Comparison of ENCODE assay signal across 1 cellular context in the genomic region with DNA sequence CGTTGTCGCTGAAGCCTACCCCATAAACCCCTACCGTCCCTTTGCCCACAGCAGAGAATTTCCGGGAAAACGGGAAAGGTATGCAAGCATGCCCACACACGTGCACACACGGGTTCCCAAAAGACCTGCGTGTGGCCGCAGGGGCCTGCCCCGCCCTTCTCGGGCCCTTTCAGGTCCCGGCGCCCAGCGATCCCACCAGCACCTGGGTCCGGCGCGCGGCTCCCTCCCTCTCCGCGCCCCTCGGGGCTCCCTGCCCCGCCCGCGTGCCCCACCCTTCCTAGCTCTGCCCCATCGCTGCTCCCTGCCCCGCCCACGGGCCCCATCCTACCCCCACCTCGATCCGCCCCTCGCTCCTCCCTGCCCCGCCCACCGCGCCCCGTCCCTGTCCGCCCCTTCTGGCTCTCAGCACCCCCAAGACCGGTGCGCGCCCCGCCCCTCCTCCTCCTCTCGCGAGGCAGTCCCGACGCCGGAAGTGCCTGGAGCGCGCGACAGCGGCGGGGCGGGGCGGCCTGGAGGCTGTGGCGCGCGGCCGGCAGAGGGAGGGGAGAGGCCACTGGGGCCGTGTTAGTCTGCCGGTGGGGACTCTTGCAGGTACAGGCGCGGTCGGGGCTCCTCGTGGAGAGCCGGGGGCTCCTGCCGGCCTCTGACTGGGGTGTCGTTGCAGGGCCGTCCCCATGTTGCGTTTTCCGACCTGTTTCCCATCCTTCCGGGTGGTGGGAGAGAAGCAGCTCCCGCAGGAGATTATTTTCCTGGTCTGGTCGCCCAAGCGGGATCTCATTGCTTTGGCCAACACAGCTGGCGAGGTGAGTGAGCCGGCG.
TF ChIP-seq lines count a peak whose summit lies in the region.

A gene with protein sequence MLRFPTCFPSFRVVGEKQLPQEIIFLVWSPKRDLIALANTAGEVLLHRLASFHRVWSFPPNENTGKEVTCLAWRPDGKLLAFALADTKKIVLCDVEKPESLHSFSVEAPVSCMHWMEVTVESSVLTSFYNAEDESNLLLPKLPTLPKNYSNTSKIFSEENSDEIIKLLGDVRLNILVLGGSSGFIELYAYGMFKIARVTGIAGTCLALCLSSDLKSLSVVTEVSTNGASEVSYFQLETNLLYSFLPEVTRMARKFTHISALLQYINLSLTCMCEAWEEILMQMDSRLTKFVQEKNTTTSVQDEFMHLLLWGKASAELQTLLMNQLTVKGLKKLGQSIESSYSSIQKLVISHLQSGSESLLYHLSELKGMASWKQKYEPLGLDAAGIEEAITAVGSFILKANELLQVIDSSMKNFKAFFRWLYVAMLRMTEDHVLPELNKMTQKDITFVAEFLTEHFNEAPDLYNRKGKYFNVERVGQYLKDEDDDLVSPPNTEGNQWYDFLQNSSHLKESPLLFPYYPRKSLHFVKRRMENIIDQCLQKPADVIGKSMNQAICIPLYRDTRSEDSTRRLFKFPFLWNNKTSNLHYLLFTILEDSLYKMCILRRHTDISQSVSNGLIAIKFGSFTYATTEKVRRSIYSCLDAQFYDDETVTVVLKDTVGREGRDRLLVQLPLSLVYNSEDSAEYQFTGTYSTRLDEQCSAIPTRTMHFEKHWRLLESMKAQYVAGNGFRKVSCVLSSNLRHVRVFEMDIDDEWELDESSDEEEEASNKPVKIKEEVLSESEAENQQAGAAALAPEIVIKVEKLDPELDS (plus strand): TSS at position 510 of the 818 bp plus-strand sequence. CDS start 165 bp downstream, at position 675.

TF ChIP-seq in K562, 482 proteins besides CTCF, POLR2A, EP300 and RAD21 (continued from another document and continues in another):
- TF ChIP-seq, protein P1, sequence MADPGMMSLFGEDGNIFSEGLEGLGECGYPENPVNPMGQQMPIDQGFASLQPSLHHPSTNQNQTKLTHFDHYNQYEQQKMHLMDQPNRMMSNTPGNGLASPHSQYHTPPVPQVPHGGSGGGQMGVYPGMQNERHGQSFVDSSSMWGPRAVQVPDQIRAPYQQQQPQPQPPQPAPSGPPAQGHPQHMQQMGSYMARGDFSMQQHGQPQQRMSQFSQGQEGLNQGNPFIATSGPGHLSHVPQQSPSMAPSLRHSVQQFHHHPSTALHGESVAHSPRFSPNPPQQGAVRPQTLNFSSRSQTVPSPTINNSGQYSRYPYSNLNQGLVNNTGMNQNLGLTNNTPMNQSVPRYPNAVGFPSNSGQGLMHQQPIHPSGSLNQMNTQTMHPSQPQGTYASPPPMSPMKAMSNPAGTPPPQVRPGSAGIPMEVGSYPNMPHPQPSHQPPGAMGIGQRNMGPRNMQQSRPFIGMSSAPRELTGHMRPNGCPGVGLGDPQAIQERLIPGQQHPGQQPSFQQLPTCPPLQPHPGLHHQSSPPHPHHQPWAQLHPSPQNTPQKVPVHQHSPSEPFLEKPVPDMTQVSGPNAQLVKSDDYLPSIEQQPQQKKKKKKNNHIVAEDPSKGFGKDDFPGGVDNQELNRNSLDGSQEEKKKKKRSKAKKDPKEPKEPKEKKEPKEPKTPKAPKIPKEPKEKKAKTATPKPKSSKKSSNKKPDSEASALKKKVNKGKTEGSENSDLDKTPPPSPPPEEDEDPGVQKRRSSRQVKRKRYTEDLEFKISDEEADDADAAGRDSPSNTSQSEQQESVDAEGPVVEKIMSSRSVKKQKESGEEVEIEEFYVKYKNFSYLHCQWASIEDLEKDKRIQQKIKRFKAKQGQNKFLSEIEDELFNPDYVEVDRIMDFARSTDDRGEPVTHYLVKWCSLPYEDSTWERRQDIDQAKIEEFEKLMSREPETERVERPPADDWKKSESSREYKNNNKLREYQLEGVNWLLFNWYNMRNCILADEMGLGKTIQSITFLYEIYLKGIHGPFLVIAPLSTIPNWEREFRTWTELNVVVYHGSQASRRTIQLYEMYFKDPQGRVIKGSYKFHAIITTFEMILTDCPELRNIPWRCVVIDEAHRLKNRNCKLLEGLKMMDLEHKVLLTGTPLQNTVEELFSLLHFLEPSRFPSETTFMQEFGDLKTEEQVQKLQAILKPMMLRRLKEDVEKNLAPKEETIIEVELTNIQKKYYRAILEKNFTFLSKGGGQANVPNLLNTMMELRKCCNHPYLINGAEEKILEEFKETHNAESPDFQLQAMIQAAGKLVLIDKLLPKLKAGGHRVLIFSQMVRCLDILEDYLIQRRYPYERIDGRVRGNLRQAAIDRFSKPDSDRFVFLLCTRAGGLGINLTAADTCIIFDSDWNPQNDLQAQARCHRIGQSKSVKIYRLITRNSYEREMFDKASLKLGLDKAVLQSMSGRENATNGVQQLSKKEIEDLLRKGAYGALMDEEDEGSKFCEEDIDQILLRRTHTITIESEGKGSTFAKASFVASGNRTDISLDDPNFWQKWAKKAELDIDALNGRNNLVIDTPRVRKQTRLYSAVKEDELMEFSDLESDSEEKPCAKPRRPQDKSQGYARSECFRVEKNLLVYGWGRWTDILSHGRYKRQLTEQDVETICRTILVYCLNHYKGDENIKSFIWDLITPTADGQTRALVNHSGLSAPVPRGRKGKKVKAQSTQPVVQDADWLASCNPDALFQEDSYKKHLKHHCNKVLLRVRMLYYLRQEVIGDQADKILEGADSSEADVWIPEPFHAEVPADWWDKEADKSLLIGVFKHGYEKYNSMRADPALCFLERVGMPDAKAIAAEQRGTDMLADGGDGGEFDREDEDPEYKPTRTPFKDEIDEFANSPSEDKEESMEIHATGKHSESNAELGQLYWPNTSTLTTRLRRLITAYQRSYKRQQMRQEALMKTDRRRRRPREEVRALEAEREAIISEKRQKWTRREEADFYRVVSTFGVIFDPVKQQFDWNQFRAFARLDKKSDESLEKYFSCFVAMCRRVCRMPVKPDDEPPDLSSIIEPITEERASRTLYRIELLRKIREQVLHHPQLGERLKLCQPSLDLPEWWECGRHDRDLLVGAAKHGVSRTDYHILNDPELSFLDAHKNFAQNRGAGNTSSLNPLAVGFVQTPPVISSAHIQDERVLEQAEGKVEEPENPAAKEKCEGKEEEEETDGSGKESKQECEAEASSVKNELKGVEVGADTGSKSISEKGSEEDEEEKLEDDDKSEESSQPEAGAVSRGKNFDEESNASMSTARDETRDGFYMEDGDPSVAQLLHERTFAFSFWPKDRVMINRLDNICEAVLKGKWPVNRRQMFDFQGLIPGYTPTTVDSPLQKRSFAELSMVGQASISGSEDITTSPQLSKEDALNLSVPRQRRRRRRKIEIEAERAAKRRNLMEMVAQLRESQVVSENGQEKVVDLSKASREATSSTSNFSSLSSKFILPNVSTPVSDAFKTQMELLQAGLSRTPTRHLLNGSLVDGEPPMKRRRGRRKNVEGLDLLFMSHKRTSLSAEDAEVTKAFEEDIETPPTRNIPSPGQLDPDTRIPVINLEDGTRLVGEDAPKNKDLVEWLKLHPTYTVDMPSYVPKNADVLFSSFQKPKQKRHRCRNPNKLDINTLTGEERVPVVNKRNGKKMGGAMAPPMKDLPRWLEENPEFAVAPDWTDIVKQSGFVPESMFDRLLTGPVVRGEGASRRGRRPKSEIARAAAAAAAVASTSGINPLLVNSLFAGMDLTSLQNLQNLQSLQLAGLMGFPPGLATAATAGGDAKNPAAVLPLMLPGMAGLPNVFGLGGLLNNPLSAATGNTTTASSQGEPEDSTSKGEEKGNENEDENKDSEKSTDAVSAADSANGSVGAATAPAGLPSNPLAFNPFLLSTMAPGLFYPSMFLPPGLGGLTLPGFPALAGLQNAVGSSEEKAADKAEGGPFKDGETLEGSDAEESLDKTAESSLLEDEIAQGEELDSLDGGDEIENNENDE (IDR thresholded peaks at IDR 0.05; ENCODE audit: low read depth, low read length), result no peak
- TF ChIP-seq SMAD1 (IDR thresholded peaks at IDR 0.05; ENCODE audit: low read depth, low read length, partially characterized antibody), result peak; percentile 48
- no peak for TF ChIP-seq DACH1 (IDR thresholded peaks at IDR 0.05; ENCODE audit: partially characterized antibody)
- TF ChIP-seq HIVEP1 (CRISPR knock-in tag; IDR thresholded peaks at IDR 0.05), result no peak
- TF ChIP-seq PRPF4 (IDR thresholded peaks at IDR 0.05; ENCODE audit: insufficient read depth, low read depth, low read length, poor library complexity, severe bottlenecking), result no peak
- TF ChIP-seq, protein P2, sequence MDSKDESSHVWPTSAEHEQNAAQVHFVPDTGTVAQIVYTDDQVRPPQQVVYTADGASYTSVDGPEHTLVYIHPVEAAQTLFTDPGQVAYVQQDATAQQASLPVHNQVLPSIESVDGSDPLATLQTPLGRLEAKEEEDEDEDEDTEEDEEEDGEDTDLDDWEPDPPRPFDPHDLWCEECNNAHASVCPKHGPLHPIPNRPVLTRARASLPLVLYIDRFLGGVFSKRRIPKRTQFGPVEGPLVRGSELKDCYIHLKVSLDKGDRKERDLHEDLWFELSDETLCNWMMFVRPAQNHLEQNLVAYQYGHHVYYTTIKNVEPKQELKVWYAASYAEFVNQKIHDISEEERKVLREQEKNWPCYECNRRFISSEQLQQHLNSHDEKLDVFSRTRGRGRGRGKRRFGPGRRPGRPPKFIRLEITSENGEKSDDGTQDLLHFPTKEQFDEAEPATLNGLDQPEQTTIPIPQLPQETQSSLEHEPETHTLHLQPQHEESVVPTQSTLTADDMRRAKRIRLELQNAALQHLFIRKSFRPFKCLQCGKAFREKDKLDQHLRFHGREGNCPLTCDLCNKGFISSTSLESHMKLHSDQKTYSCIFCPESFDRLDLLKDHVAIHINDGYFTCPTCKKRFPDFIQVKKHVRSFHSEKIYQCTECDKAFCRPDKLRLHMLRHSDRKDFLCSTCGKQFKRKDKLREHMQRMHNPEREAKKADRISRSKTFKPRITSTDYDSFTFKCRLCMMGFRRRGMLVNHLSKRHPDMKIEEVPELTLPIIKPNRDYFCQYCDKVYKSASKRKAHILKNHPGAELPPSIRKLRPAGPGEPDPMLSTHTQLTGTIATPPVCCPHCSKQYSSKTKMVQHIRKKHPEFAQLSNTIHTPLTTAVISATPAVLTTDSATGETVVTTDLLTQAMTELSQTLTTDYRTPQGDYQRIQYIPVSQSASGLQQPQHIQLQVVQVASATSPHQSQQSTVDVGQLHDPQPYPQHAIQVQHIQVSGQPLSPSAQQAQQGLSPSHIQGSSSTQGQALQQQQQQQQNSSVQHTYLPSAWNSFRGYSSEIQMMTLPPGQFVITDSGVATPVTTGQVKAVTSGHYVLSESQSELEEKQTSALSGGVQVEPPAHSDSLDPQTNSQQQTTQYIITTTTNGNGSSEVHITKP (IDR thresholded peaks at IDR 0.05; ENCODE audit: partially characterized antibody), result no peak
- TF ChIP-seq, protein P3, sequence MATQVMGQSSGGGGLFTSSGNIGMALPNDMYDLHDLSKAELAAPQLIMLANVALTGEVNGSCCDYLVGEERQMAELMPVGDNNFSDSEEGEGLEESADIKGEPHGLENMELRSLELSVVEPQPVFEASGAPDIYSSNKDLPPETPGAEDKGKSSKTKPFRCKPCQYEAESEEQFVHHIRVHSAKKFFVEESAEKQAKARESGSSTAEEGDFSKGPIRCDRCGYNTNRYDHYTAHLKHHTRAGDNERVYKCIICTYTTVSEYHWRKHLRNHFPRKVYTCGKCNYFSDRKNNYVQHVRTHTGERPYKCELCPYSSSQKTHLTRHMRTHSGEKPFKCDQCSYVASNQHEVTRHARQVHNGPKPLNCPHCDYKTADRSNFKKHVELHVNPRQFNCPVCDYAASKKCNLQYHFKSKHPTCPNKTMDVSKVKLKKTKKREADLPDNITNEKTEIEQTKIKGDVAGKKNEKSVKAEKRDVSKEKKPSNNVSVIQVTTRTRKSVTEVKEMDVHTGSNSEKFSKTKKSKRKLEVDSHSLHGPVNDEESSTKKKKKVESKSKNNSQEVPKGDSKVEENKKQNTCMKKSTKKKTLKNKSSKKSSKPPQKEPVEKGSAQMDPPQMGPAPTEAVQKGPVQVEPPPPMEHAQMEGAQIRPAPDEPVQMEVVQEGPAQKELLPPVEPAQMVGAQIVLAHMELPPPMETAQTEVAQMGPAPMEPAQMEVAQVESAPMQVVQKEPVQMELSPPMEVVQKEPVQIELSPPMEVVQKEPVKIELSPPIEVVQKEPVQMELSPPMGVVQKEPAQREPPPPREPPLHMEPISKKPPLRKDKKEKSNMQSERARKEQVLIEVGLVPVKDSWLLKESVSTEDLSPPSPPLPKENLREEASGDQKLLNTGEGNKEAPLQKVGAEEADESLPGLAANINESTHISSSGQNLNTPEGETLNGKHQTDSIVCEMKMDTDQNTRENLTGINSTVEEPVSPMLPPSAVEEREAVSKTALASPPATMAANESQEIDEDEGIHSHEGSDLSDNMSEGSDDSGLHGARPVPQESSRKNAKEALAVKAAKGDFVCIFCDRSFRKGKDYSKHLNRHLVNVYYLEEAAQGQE (CRISPR knock-in tag; IDR thresholded peaks at IDR 0.05; ENCODE audit: low read depth), result no peak
- TF ChIP-seq HDAC2 (IDR thresholded peaks at IDR 0.05), result no peak
- no peak for TF ChIP-seq RAD51 (IDR thresholded peaks at IDR 0.05; ENCODE audit: borderline replicate concordance, low read depth)
- peak in 1 of 2 experiments; percentile 67; a peak in 1 of 4 replicates for TF ChIP-seq NONO (IDR thresholded peaks at IDR 0.05; ENCODE audit: low read depth in 2 of 2, low read length in 1 of 2)
- TF ChIP-seq RB1 (IDR thresholded peaks at IDR 0.05; ENCODE audit: low read depth), result peak; percentile 67; the same call in 1 of the 2 replicates
- TF ChIP-seq ZFX (CRISPR knock-in tag; IDR thresholded peaks at IDR 0.05), result peak; percentile 72
- TF ChIP-seq, protein P4, sequence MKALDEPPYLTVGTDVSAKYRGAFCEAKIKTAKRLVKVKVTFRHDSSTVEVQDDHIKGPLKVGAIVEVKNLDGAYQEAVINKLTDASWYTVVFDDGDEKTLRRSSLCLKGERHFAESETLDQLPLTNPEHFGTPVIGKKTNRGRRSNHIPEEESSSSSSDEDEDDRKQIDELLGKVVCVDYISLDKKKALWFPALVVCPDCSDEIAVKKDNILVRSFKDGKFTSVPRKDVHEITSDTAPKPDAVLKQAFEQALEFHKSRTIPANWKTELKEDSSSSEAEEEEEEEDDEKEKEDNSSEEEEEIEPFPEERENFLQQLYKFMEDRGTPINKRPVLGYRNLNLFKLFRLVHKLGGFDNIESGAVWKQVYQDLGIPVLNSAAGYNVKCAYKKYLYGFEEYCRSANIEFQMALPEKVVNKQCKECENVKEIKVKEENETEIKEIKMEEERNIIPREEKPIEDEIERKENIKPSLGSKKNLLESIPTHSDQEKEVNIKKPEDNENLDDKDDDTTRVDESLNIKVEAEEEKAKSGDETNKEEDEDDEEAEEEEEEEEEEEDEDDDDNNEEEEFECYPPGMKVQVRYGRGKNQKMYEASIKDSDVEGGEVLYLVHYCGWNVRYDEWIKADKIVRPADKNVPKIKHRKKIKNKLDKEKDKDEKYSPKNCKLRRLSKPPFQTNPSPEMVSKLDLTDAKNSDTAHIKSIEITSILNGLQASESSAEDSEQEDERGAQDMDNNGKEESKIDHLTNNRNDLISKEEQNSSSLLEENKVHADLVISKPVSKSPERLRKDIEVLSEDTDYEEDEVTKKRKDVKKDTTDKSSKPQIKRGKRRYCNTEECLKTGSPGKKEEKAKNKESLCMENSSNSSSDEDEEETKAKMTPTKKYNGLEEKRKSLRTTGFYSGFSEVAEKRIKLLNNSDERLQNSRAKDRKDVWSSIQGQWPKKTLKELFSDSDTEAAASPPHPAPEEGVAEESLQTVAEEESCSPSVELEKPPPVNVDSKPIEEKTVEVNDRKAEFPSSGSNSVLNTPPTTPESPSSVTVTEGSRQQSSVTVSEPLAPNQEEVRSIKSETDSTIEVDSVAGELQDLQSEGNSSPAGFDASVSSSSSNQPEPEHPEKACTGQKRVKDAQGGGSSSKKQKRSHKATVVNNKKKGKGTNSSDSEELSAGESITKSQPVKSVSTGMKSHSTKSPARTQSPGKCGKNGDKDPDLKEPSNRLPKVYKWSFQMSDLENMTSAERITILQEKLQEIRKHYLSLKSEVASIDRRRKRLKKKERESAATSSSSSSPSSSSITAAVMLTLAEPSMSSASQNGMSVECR (CRISPR knock-in tag; IDR thresholded peaks at IDR 0.05), result 0 out of 2 replicates have a peak, but pooled peaks have one; percentile 3
- no peak for TF ChIP-seq PTBP1 (IDR thresholded peaks at IDR 0.05; ENCODE audit: low read depth, low read length)
